ENCODE assay signal across 1 cellular context in genomic region chr17:82297804-82298537, GRCh38.
TF ChIP-seq lines count a peak whose summit lies in the region.

No MANE protein-coding gene starts in this region.

TF ChIP-seq in HepG2, 621 proteins besides CTCF, POLR2A, EP300 and RAD21 (continues in another document):
- TF ChIP-seq ZNF563 (CRISPR knock-in tag; IDR thresholded peaks at IDR 0.05), result peak; percentile 75; the same call in 1 of the 2 replicates
- no peak for TF ChIP-seq ISX (CRISPR knock-in tag; conservative IDR thresholded peaks at IDR 0.05)
- TF ChIP-seq ZNF317 (CRISPR knock-in tag; IDR thresholded peaks at IDR 0.05), result no peak
- TF ChIP-seq PHF5A (CRISPR knock-in tag; IDR thresholded peaks at IDR 0.05; ENCODE audit: low read depth, unreplicated experiment), result peak; percentile 3
- TF ChIP-seq ZNF746 (CRISPR knock-in tag; IDR thresholded peaks at IDR 0.05), result peak; percentile 78; the same call in 1 of the 2 replicates
- TF ChIP-seq, protein P1, sequence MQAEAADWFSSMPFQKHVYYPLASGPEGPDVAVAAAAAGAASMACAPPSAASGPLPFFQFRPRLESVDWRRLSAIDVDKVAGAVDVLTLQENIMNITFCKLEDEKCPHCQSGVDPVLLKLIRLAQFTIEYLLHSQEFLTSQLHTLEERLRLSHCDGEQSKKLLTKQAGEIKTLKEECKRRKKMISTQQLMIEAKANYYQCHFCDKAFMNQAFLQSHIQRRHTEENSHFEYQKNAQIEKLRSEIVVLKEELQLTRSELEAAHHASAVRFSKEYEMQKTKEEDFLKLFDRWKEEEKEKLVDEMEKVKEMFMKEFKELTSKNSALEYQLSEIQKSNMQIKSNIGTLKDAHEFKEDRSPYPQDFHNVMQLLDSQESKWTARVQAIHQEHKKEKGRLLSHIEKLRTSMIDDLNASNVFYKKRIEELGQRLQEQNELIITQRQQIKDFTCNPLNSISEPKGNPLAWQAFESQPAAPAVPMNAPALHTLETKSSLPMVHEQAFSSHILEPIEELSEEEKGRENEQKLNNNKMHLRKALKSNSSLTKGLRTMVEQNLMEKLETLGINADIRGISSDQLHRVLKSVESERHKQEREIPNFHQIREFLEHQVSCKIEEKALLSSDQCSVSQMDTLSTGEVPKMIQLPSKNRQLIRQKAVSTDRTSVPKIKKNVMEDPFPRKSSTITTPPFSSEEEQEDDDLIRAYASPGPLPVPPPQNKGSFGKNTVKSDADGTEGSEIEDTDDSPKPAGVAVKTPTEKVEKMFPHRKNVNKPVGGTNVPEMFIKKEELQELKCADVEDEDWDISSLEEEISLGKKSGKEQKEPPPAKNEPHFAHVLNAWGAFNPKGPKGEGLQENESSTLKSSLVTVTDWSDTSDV (CRISPR knock-in tag; IDR thresholded peaks at IDR 0.05), result no peak
- TF ChIP-seq NRL (CRISPR knock-in tag; IDR thresholded peaks at IDR 0.05; ENCODE audit: borderline replicate concordance), result peak; percentile 30; the same call in 1 of the 2 replicates
- peak; percentile 37; the same call in 1 of the 2 replicates for TF ChIP-seq SP2 (CRISPR knock-in tag; IDR thresholded peaks at IDR 0.05)
- peak; percentile 62 for TF ChIP-seq CREM (IDR thresholded peaks at IDR 0.05)
- no peak for TF ChIP-seq CREM (CRISPR knock-in tag; IDR thresholded peaks at IDR 0.05)
- no peak; the same call in 1 of the 2 replicates for TF ChIP-seq ZKSCAN8 (CRISPR knock-in tag; IDR thresholded peaks at IDR 0.05; ENCODE audit: borderline replicate concordance)
- TF ChIP-seq ZNF577 (CRISPR knock-in tag; IDR thresholded peaks at IDR 0.05; ENCODE audit: borderline replicate concordance, low read depth), result no peak
- TF ChIP-seq KDM1A (CRISPR knock-in tag; IDR thresholded peaks at IDR 0.05), result no peak
- TF ChIP-seq IRF2 (CRISPR knock-in tag; IDR thresholded peaks at IDR 0.05), result no peak
- TF ChIP-seq, protein P2, sequence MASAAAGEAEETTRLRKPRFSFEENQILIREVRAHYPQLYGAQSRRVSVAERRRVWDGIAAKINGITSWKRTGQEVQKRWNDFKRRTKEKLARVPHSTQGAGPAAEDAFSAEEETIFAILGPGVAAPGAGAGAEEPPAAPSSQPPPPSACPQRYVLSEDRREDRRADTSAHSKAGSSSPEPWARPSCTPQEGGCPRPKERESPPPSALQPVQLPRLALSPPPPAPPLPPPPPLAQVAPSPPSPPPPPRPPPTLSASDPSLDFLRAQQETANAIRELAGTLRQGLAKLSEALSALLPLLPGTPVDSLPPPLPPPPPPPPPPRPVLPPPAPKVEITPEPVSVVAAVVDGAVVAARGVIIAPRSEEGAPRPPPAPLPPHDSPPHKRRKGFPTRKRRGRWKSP (CRISPR knock-in tag; IDR thresholded peaks at IDR 0.05), result 0 out of 2 replicates have a peak, but pooled peaks have one; percentile 54
- no peak; the same call in 1 of the 2 replicates for TF ChIP-seq ZNF543 (CRISPR knock-in tag; IDR thresholded peaks at IDR 0.05)
- TF ChIP-seq BRCA1 (CRISPR knock-in tag; IDR thresholded peaks at IDR 0.05), result no peak
- no peak for TF ChIP-seq U2AF2 (IDR thresholded peaks at IDR 0.05; ENCODE audit: low read depth, low read length)
- TF ChIP-seq JUND (CRISPR knock-in tag; IDR thresholded peaks at IDR 0.05), result 0 out of 2 replicates have a peak, but pooled peaks have one; percentile 27
- 0 out of 2 replicates have a peak, but pooled peaks have one; percentile 49 for TF ChIP-seq ATF7-NPFF (CRISPR knock-in tag; IDR thresholded peaks at IDR 0.05; ENCODE audit: low read depth)
- no peak for TF ChIP-seq MED8 (CRISPR knock-in tag; IDR thresholded peaks at IDR 0.05; ENCODE audit: insufficient replicate concordance)
- peak; percentile 60; the same call in 1 of the 2 replicates for TF ChIP-seq ZNF253 (CRISPR knock-in tag; IDR thresholded peaks at IDR 0.05; ENCODE audit: borderline replicate concordance)
- TF ChIP-seq ZNF124 (CRISPR knock-in tag; IDR thresholded peaks at IDR 0.05), result peak; percentile 60; the same call in 1 of the 2 replicates
- no peak; the same call in 1 of the 2 replicates for TF ChIP-seq CEBPG (CRISPR knock-in tag; IDR thresholded peaks at IDR 0.05)
- TF ChIP-seq SIN3A (IDR thresholded peaks at IDR 0.05; ENCODE audit: borderline replicate concordance, low read depth, low read length), result peak; percentile 40; the same call in 1 of the 2 replicates
- no peak for TF ChIP-seq ZNF670 (CRISPR knock-in tag; IDR thresholded peaks at IDR 0.05; ENCODE audit: borderline replicate concordance)
- TF ChIP-seq, protein P3, sequence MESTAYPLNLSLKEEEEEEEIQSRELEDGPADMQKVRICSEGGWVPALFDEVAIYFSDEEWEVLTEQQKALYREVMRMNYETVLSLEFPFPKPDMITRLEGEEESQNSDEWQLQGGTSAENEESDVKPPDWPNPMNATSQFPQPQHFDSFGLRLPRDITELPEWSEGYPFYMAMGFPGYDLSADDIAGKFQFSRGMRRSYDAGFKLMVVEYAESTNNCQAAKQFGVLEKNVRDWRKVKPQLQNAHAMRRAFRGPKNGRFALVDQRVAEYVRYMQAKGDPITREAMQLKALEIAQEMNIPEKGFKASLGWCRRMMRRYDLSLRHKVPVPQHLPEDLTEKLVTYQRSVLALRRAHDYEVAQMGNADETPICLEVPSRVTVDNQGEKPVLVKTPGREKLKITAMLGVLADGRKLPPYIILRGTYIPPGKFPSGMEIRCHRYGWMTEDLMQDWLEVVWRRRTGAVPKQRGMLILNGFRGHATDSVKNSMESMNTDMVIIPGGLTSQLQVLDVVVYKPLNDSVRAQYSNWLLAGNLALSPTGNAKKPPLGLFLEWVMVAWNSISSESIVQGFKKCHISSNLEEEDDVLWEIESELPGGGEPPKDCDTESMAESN (CRISPR knock-in tag; conservative IDR thresholded peaks at IDR 0.05), result peak; percentile 65; the same call in 1 of the 2 replicates
- TF ChIP-seq NAIF1 (CRISPR knock-in tag; IDR thresholded peaks at IDR 0.05; ENCODE audit: borderline replicate concordance), result no peak
- TF ChIP-seq ZNF430 (CRISPR knock-in tag; IDR thresholded peaks at IDR 0.05), result peak; percentile 64
- no peak for TF ChIP-seq ZBTB43 (CRISPR knock-in tag; conservative IDR thresholded peaks at IDR 0.05)
- TF ChIP-seq ARHGAP35 (CRISPR knock-in tag; IDR thresholded peaks at IDR 0.05; ENCODE audit: borderline replicate concordance), result no peak; the same call in 1 of the 2 replicates
- peak; percentile 65; the same call in 1 of the 2 replicates for TF ChIP-seq GATAD1 (CRISPR knock-in tag; IDR thresholded peaks at IDR 0.05)
- peak; percentile 74; the same call in 1 of the 2 replicates for TF ChIP-seq ZNF547 (CRISPR knock-in tag; IDR thresholded peaks at IDR 0.05)
- TF ChIP-seq SMAD1 (CRISPR knock-in tag; IDR thresholded peaks at IDR 0.05; ENCODE audit: borderline replicate concordance, low read depth), result peak; percentile 63; the same call in 1 of the 2 replicates
- TF ChIP-seq PRDM15 (CRISPR knock-in tag; IDR thresholded peaks at IDR 0.05), result no peak
- peak; percentile 85 for TF ChIP-seq UBTF (CRISPR knock-in tag; IDR thresholded peaks at IDR 0.05)
- 0 out of 2 replicates have a peak, but pooled peaks have one; percentile 85 for TF ChIP-seq ZFP41 (CRISPR knock-in tag; IDR thresholded peaks at IDR 0.05; ENCODE audit: borderline replicate concordance)
- TF ChIP-seq ZGPAT (CRISPR knock-in tag; IDR thresholded peaks at IDR 0.05), result peak; percentile 61
- TF ChIP-seq, protein P4, sequence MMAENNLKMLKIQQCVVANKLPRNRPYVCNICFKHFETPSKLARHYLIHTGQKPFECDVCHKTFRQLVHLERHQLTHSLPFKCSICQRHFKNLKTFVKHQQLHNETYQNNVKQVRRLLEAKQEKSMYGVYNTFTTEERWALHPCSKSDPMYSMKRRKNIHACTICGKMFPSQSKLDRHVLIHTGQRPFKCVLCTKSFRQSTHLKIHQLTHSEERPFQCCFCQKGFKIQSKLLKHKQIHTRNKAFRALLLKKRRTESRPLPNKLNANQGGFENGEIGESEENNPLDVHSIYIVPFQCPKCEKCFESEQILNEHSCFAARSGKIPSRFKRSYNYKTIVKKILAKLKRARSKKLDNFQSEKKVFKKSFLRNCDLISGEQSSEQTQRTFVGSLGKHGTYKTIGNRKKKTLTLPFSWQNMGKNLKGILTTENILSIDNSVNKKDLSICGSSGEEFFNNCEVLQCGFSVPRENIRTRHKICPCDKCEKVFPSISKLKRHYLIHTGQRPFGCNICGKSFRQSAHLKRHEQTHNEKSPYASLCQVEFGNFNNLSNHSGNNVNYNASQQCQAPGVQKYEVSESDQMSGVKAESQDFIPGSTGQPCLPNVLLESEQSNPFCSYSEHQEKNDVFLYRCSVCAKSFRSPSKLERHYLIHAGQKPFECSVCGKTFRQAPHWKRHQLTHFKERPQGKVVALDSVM (CRISPR knock-in tag; IDR thresholded peaks at IDR 0.05), result peak; percentile 59
- no peak for TF ChIP-seq ZNF552 (CRISPR knock-in tag; IDR thresholded peaks at IDR 0.05; ENCODE audit: borderline replicate concordance)
- TF ChIP-seq HNF4G (IDR thresholded peaks at IDR 0.05; ENCODE audit: borderline replicate concordance, low read depth, low read length), result no peak
- TF ChIP-seq HNF4G (CRISPR knock-in tag; IDR thresholded peaks at IDR 0.05; ENCODE audit: borderline replicate concordance, low read depth), result peak; percentile 84; the same call in 1 of the 2 replicates
- TF ChIP-seq AKAP8 (CRISPR knock-in tag; IDR thresholded peaks at IDR 0.05), result peak; percentile 66; the same call in 1 of the 2 replicates
- TF ChIP-seq, protein P5, sequence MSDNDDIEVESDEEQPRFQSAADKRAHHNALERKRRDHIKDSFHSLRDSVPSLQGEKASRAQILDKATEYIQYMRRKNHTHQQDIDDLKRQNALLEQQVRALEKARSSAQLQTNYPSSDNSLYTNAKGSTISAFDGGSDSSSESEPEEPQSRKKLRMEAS (IDR thresholded peaks at IDR 0.05), result peak; percentile 76; the same call in 1 of the 2 replicates
- peak; percentile 80 for TF ChIP-seq ZNF777 (CRISPR knock-in tag; IDR thresholded peaks at IDR 0.05)
- peak; percentile 15; the same call in 1 of the 2 replicates for TF ChIP-seq ZFY (CRISPR knock-in tag; IDR thresholded peaks at IDR 0.05)
- TF ChIP-seq GABPB1 (CRISPR knock-in tag; IDR thresholded peaks at IDR 0.05), result peak; percentile 84
- no peak for TF ChIP-seq SIX4 (CRISPR knock-in tag; IDR thresholded peaks at IDR 0.05)
